Comparison of ENCODE assay signal across 8 cellular contexts in the genomic region with DNA sequence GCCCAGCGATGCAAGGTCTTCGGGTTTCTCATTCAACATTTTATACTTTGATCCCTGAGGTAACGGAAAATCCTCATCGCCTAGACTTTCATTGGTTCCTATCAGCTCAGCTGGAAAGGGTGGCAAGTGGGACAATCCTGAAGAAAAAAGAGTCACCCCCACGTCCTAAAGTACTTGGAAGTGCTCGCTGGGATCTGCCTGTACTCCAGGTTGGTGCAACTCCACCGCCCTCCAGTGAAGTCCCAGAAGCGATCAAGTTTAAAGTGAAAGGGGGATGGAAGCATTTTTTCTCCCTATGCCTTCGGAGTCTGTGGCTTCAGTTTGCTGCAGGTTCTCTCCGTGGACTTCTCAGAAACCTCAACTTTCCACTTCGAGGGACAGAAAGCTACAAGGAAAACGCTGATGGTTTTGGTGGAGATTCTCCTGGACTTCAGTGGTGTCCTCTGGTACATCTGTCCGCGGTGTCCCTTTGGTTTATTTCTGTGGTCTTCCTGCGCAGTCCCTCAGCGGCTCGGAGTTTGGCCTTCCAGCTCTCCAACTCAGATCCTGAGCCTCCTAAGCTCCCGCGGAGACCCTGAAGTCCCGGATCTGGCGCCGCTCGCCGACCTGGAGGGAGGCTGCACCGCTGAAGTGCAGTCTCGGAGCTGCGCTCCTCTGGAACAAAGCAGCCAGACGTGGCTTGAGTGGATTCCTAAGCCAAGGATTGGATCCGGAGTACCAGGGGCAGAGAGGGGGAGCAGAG. TPM values are rescaled to one million over a fixed set of nuclear protein-coding genes. Genes with fewer than 3 reads are reported as not detected.
DNase-seq lines count a peak whose midpoint lies in the region; ATAC-seq, FAIRE-seq and TF ChIP-seq lines count a peak whose summit lies in the region.
"Had no signal": no experiment of that assay in that cellular context is flagged by ENCODE, and none has a peak within 500 bp of the region (broad histone marks: within the 10 kb centered on the region; RNA-seq: fewer than 3 reads in every experiment).

No MANE protein-coding gene starts in this region.

- TF ChIP-seq POLR2A in H54 (IDR thresholded peaks at IDR 0.05; ENCODE audit: low read depth, low read length) = no peak

- H3K9ac ChIP-seq in iPS-18a (ENCODE audit: low read length) = peak overlapping the region; percentile 59
- H3K9ac ChIP-seq in skeletal muscle satellite cell (ENCODE audit: low read depth, low read length) = no peak overlapping the region

- H3K4me2 ChIP-seq in skeletal muscle satellite cell (ENCODE audit: low read length) = peak overlapping the region; percentile 74

- H3K27ac ChIP-seq in iPS-18a (ENCODE audit: low read length) = no peak overlapping the region

- H3K36me3 ChIP-seq in iPS-18a (ENCODE audit: control insufficient read depth, low read depth, low read length) (no peaks in the 10 kb centered on the region), skeletal muscle satellite cell (ENCODE audit: insufficient read depth, low read length) (no peaks in the 10 kb centered on the region)

- H3K27me3 ChIP-seq in iPS-18a (ENCODE audit: control insufficient read depth, insufficient read depth, low read length) (peaks cover 73% of the 10 kb centered on the region), skeletal muscle satellite cell (ENCODE audit: control insufficient read depth, insufficient read depth, low read length) (peaks cover 58% of the 10 kb centered on the region)

- H3K9me3 ChIP-seq in iPS-18a (ENCODE audit: control insufficient read depth, low read depth, low read length) (no peaks in the 10 kb centered on the region), skeletal muscle satellite cell (replicated peaks; ENCODE audit: low read length) (no peaks in the 10 kb centered on the region)

- H3K4me3 ChIP-seq in iPS-18a (ENCODE audit: low read length) = peak overlapping the region; percentile 99
- H3K4me3 ChIP-seq in skeletal muscle satellite cell (ENCODE audit: low read length) = no peak overlapping the region

- DNase-seq in NCI-H1105 treated with DMSO at 0.1 percent for 48 hours (lab: John Stamatoyannopoulos, UW) (peak; percentile 94), amniotic epithelial cell (ENCODE audit: low read depth) (peak; percentile 85), H54 (ENCODE audit: insufficient read length, low spot score) (no peak)
- DNase-seq in central memory CD4-positive, alpha-beta T cell = no peak

- ATAC-seq in GM21515 (IDR thresholded peaks at IDR 0.05; ENCODE audit: unreplicated experiment) = no peak

- H3K4me1 ChIP-seq in iPS-18a (ENCODE audit: control insufficient read depth, low read depth, low read length) (peaks cover 29% of the 10 kb centered on the region), skeletal muscle satellite cell (ENCODE audit: control insufficient read depth, insufficient read depth, low read length) (peaks cover 7% of the 10 kb centered on the region)

- no peak for FAIRE-seq in H54 (lab: Jason Lieb, UNC)

RNA-seq across cellular contexts. Expression of gene LRFN5, which starts 1.7 kb away (rescaled TPM):
- 2.5 and 3.9 TPM in 2 replicates for total RNA-seq in skeletal muscle satellite cell (2012; rRNA removed)
- total RNA-seq: mononuclear cell had no signal

Comparison
In these comparisons a context has a peak if more than half of its experiments do, and no peak if none do; other contexts are left out.
1. DNase-seq: peak in NCI-H1105 treated with DMSO at 0.1 percent for 48 hours (single experiment) and amniotic epithelial cell (single experiment); none in central memory CD4-positive, alpha-beta T cell (single experiment) and H54 (single experiment).